In genomic region chr2:21317131-21317530, GRCh38 we compare ENCODE assay signal across 9 cellular contexts.
A peak's percentile ranks its signal among the peaks of the same experiment; 100 is the strongest.
DNase-seq lines count a peak whose midpoint lies in the region; ATAC-seq and TF ChIP-seq lines count a peak whose summit lies in the region.
"Had no signal": no experiment of that assay in that cellular context is flagged by ENCODE, and none has a peak within 500 bp of the region (broad histone marks: within the 10 kb centered on the region; RNA-seq: fewer than 3 reads in every experiment).

No MANE protein-coding gene starts in this region.

- TF ChIP-seq CTCF in fibroblast of mammary gland (conservative IDR thresholded peaks at IDR 0.05; ENCODE audit: control insufficient read depth, insufficient read depth, low read depth, low read length) = peak; percentile 37

- no peak overlapping the region for H3K4me3 ChIP-seq in fibroblast of mammary gland (ENCODE audit: control insufficient read depth, low read depth, low read length)

- DNase-seq in NCI-H2227 (lab: John Stamatoyannopoulos, UW; ENCODE audit: unreplicated experiment) (peak; percentile 33), NCI-H2227 treated with DMSO at 0.1 percent for 48 hours (lab: John Stamatoyannopoulos, UW) (no peak), SK-N-DZ (ENCODE audit: low spot score) (peak; percentile 52), fibroblast of mammary gland (ENCODE audit: low read depth) (peak; percentile 12), nucleus accumbens (lab: John Stamatoyannopoulos, UW) (peak in 46 of 56 donors; percentile 4 to 78 (median 38))

- ATAC-seq in GM19351 (IDR thresholded peaks at IDR 0.05; ENCODE audit: unreplicated experiment) (peak; percentile 92), HG03571 (IDR thresholded peaks at IDR 0.05; ENCODE audit: unreplicated experiment) (peak; percentile 75), GM21723 (IDR thresholded peaks at IDR 0.05; ENCODE audit: unreplicated experiment) (no peak)
- ATAC-seq: stimulated activated effector memory CD8-positive, alpha-beta T cell treated with anti-CD3 and anti-CD28 coated beads, Interleukin-12 subunit alpha, Interleukin-12 subunit beta, amount 100 ng/mL, for 72 hours had no signal
